Comparison of ENCODE assay signal across 16 cellular contexts in genomic region chr15:63856711-63857458, GRCh38. TPM values are rescaled to one million over a fixed set of nuclear protein-coding genes. Genes with fewer than 3 reads are reported as not detected.
DNase-seq lines count a peak whose midpoint lies in the region; ATAC-seq and TF ChIP-seq lines count a peak whose summit lies in the region.
"Had no signal": no experiment of that assay in that cellular context is flagged by ENCODE, and none has a peak within 500 bp of the region (broad histone marks: within the 10 kb centered on the region; RNA-seq: fewer than 3 reads in every experiment).

No MANE protein-coding gene starts in this region.

- no peaks in the 10 kb centered on the region for H3K36me3 Mint-ChIP-seq in CD4-positive, alpha-beta memory T cell
- no peaks in the 10 kb centered on the region for H3K36me3 Mint-ChIP-seq in IgD-negative memory B cell
- no peaks in the 10 kb centered on the region for H3K36me3 Mint-ChIP-seq in chondrocyte (ENCODE audit: low read depth)

- no peak for TF ChIP-seq EP300 in gastroesophageal sphincter (IDR thresholded peaks at IDR 0.05)

- DNase-seq in CD4-positive, alpha-beta memory T cell: no peak
- DNase-seq in chondrocyte (ENCODE audit: low spot score) (no peak), myocyte (ENCODE audit: low read depth) (peak; percentile 15), AML-193 (lab: John Stamatoyannopoulos, UW) (no peak)
- DNase-seq: activated CD4-positive, alpha-beta T cell treated with anti-CD3 and anti-CD28 coated beads, Interleukin-2, amount 10 ng/mL, durations not matched to agents 7 days and 5 days; activated gamma-delta T cell; GOT3; head of caudate nucleus; NCI-H1417; posterior cingulate gyrus; SW 1271 had no signal

- ATAC-seq in HG02642 (IDR thresholded peaks at IDR 0.05; ENCODE audit: poor library complexity, unreplicated experiment): no peak
- ATAC-seq in HG03342 (IDR thresholded peaks at IDR 0.05; ENCODE audit: unreplicated experiment): no peak
- no peak for ATAC-seq in gastroesophageal sphincter
- ATAC-seq: GM12878 had no signal

- no peaks in the 10 kb centered on the region for H3K36me3 ChIP-seq in CD4-positive, alpha-beta memory T cell (ENCODE audit: insufficient read depth, low read length)
- no peaks in the 10 kb centered on the region for H3K36me3 ChIP-seq in gastroesophageal sphincter

- H3K9me3 Mint-ChIP-seq in CD4-positive, alpha-beta memory T cell: no peaks in the 10 kb centered on the region
- H3K9me3 Mint-ChIP-seq in IgD-negative memory B cell: no peaks in the 10 kb centered on the region
- H3K9me3 Mint-ChIP-seq in chondrocyte (ENCODE audit: low read depth): no peaks in the 10 kb centered on the region

- peak overlapping the region in 5 of 7 donors; percentile 43 to 63 (median 57) for H3K27ac Mint-ChIP-seq in CD4-positive, alpha-beta memory T cell
- H3K27ac Mint-ChIP-seq in IgD-negative memory B cell: peak overlapping the region in 2 of 3 donors; percentile 10 to 16
- H3K27ac Mint-ChIP-seq in chondrocyte (ENCODE audit: unreplicated experiment): peak overlapping the region; percentile 49
- H3K27ac Mint-ChIP-seq: activated CD4-positive, alpha-beta T cell treated with anti-CD3 and anti-CD28 coated beads, Interleukin-2, amount 10 ng/mL, durations not matched to agents 7 days and 5 days had no signal

- intact Hi-C loops in CD4-positive, alpha-beta memory T cell (cut with micrococcal nuclease): no loop called here

- no peak for TF ChIP-seq POLR2A in gastroesophageal sphincter (IDR thresholded peaks at IDR 0.05)

- peaks cover 37% of the 10 kb centered on the region for H3K4me1 ChIP-seq in CD4-positive, alpha-beta memory T cell (ENCODE audit: insufficient read depth, low read length)
- peaks cover 0 to 5% (median 0%) of the 10 kb centered on the region in 3 donors for H3K4me1 ChIP-seq in gastroesophageal sphincter

- 81 to 100% methylated on average over 1 to 3 of the region's 4 CpGs for WGBS in gastroesophageal sphincter (ENCODE audit: low coverage in 1 of 2), 2 donors

- H3K27me3 Mint-ChIP-seq in CD4-positive, alpha-beta memory T cell: peaks cover 0 to 1% of the 10 kb centered on the region in 2 donors
- H3K27me3 Mint-ChIP-seq in IgD-negative memory B cell (no peaks in the 10 kb centered on the region), chondrocyte (ENCODE audit: low read depth) (no peaks in the 10 kb centered on the region)
- H3K27me3 Mint-ChIP-seq: activated CD4-positive, alpha-beta T cell treated with anti-CD3 and anti-CD28 coated beads, Interleukin-2, amount 10 ng/mL, durations not matched to agents 7 days and 5 days had no signal

- POLR2A ChIA-PET in CD4-positive, alpha-beta memory T cell (lab: Charles Lee; ENCODE audit: partially characterized antibody): interaction anchor here (0.9 kb wide), 1 partner anchor 15 kb away, joined by 3 read pairs; no protein-coding TSS in a partner anchor

- H3K4me1 Mint-ChIP-seq in CD4-positive, alpha-beta memory T cell: peaks cover 29 to 48% (median 37%) of the 10 kb centered on the region in 4 donors
- H3K4me1 Mint-ChIP-seq in IgD-negative memory B cell (peaks cover 12 to 28% (median 20%) of the 10 kb centered on the region in 3 donors), chondrocyte (ENCODE audit: low read depth) (peaks cover 25% of the 10 kb centered on the region)

- CTCF ChIA-PET in CD4-positive, alpha-beta memory T cell (lab: Charles Lee; ENCODE audit: partially characterized antibody): no interaction called here

- H3K4me3 ChIP-seq in CD4-positive, alpha-beta memory T cell (ENCODE audit: low read length in 2 of 2): no peak overlapping the region
- no peak overlapping the region for H3K4me3 ChIP-seq in gastroesophageal sphincter
- H3K4me3 ChIP-seq: GM12878 had no signal

- TF ChIP-seq CTCF in chondrocyte (IDR thresholded peaks at IDR 0.05) (no peak), gastroesophageal sphincter (IDR thresholded peaks at IDR 0.05) (no peak)

- H3K27ac ChIP-seq in CD4-positive, alpha-beta memory T cell (ENCODE audit: low read depth, low read length): no peak overlapping the region
- H3K27ac ChIP-seq in gastroesophageal sphincter: no peak overlapping the region

- no peaks in the 10 kb centered on the region for H3K27me3 ChIP-seq in CD4-positive, alpha-beta memory T cell (ENCODE audit: insufficient read depth, low read length)
- H3K27me3 ChIP-seq in gastroesophageal sphincter: no peaks in the 10 kb centered on the region

- H3K9me3 ChIP-seq in CD4-positive, alpha-beta memory T cell (ENCODE audit: control insufficient read depth in 1 of 2, low read length in 2 of 2): no peaks in the 10 kb centered on the region
- H3K9me3 ChIP-seq in gastroesophageal sphincter: no peaks in the 10 kb centered on the region

- H3K4me3 Mint-ChIP-seq in CD4-positive, alpha-beta memory T cell: no peak overlapping the region
- H3K4me3 Mint-ChIP-seq in IgD-negative memory B cell (no peak overlapping the region), chondrocyte (ENCODE audit: unreplicated experiment) (no peak overlapping the region)
- H3K4me3 Mint-ChIP-seq: activated CD4-positive, alpha-beta T cell treated with anti-CD3 and anti-CD28 coated beads, Interleukin-2, amount 10 ng/mL, durations not matched to agents 7 days and 5 days had no signal

RNA-seq across cellular contexts. Expression of gene HERC1, which starts 23.1 kb away (rescaled TPM):
- total RNA-seq in CD4-positive, alpha-beta memory T cell: 100 to 1,000 TPM; 172 to 186 TPM
- 10 to 100 TPM; 17.2 to 33.7 TPM for polyA plus RNA-seq in CD4-positive, alpha-beta memory T cell
- 35.2 TPM for polyA plus RNA-seq in IgD-negative memory B cell
- total RNA-seq in chondrocyte (54.0 to 86.1 TPM (median 59.0 TPM) in 3 replicates), myocyte (52.8 and 58.9 TPM in 2 replicates), gastroesophageal sphincter (100 to 1,000 TPM; 114 to 137 (median 125) TPM)
- 20.6 TPM for polyA plus RNA-seq in myocyte (2012)
